ENCODE assay signal across 1 cellular context in genomic region chr11:1541474-1542204, GRCh38.
TF ChIP-seq lines count a peak whose summit lies in the region.

No MANE protein-coding gene starts in this region.

TF ChIP-seq in GM23338, 12 proteins besides CTCF, POLR2A, EP300 and RAD21:
- TF ChIP-seq ZNF114 (CRISPR knock-in tag; IDR thresholded peaks at IDR 0.05): no peak
- TF ChIP-seq EZH2 (IDR thresholded peaks at IDR 0.05; ENCODE audit: low read depth, unreplicated experiment): no peak
- no peak for TF ChIP-seq REST (IDR thresholded peaks at IDR 0.05; ENCODE audit: unreplicated experiment)
